In the genomic region with DNA sequence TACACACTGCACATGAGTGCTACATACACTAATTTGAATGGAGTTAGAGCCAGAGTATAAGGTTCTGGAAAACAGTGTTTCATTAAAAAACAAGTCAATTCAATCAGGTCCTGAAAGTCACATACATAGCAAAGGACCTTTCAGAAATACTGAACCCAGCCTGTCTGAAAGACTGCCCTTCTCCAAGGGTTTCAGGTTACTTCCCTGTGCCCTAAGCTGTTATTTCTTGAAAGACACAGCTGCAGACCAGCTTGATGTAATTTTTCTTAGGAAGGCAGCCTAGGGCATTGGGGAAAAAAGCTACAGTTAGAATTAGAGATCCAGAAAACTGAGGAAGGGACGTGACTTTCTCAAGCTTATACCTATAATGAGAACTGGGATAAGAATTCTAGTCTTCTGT, we compare ENCODE assay signal across 20 cellular contexts.
"Had no signal": no experiment of that assay in that cellular context is flagged by ENCODE, and none has a peak within 500 bp of the region (broad histone marks: within the 10 kb centered on the region; RNA-seq: fewer than 3 reads in every experiment).

No MANE protein-coding gene starts in this region.

- H3K4me1 Mint-ChIP-seq: activated CD4-positive, alpha-beta T cell treated with anti-CD3 and anti-CD28 coated beads for 36 hours had no signal

- H3K27me3 Mint-ChIP-seq: activated CD4-positive, alpha-beta memory T cell treated with anti-CD3 and anti-CD28 coated beads for 36 hours; activated CD4-positive, alpha-beta T cell treated with anti-CD3 and anti-CD28 coated beads for 36 hours; stimulated activated memory B cell treated with anti-CD40 and anti-IgM and Interleukin-4, amounts not matched to agents 10 μg/mL and 1 μg/mL and 100 μg/mL, for 72 hours had no signal

- H3K9me3 ChIP-seq: adrenal gland, left ventricle myocardium inferior, right lobe of liver, testis, upper lobe of left lung had no signal

- H3K4me3 Mint-ChIP-seq: activated CD4-positive, alpha-beta memory T cell treated with anti-CD3 and anti-CD28 coated beads for 36 hours; activated CD4-positive, alpha-beta T cell treated with anti-CD3 and anti-CD28 coated beads for 36 hours; activated T-helper 1 cell treated with anti-CD3 and anti-CD28 coated beads, Interleukin-12 subunit alpha, Interleukin-12 subunit beta, Interleukin-2, Interleukin-4 antibody, amounts not matched to agents 30 ng/mL and 10 ng/mL and 1 ng/mL, durations not matched to agents 14 hours and 24 hours and 36 hours; effector memory CD8-positive, alpha-beta T cell; stimulated activated memory B cell treated with anti-CD40 and anti-IgM and Interleukin-4, amounts not matched to agents 10 μg/mL and 1 μg/mL and 100 μg/mL, for 72 hours; T-helper 2 cell treated with Interferon-gamma antibody and Interleukin-4, amounts not matched to agents 5 μg/mL and 100 μg/mL, for 36 hours had no signal

- H3K9me3 Mint-ChIP-seq: activated naive CD4-positive, alpha-beta T cell treated with anti-CD3 and anti-CD28 coated beads, Interleukin-2, amount 50 U/mL, for 72 hours; activated T-helper 1 cell treated with anti-CD3 and anti-CD28 coated beads, Interleukin-12 subunit alpha, Interleukin-12 subunit beta, Interleukin-2, Interleukin-4 antibody, amounts not matched to agents 30 ng/mL and 10 ng/mL and 1 ng/mL, durations not matched to agents 14 hours and 24 hours and 36 hours; effector memory CD8-positive, alpha-beta T cell; T-helper 2 cell treated with Interferon-gamma antibody and Interleukin-4, amounts not matched to agents 5 μg/mL and 100 μg/mL, for 36 hours had no signal

- H3K9ac ChIP-seq: parathyroid adenoma had no signal

- H3K79me2 ChIP-seq: parathyroid adenoma had no signal

- H3K27ac Mint-ChIP-seq: activated CD4-positive, alpha-beta memory T cell treated with anti-CD3 and anti-CD28 coated beads for 36 hours; activated CD4-positive, alpha-beta T cell treated with anti-CD3 and anti-CD28 coated beads for 36 hours; activated naive CD4-positive, alpha-beta T cell treated with anti-CD3 and anti-CD28 coated beads, Interleukin-2, amount 50 U/mL, for 72 hours; activated T-helper 1 cell treated with anti-CD3 and anti-CD28 coated beads, Interleukin-12 subunit alpha, Interleukin-12 subunit beta, Interleukin-2, Interleukin-4 antibody, amounts not matched to agents 30 ng/mL and 10 ng/mL and 1 ng/mL, durations not matched to agents 14 hours and 24 hours and 36 hours; effector memory CD8-positive, alpha-beta T cell; T-helper 2 cell treated with Interferon-gamma antibody and Interleukin-4, amounts not matched to agents 5 μg/mL and 100 μg/mL, for 36 hours had no signal

- FAIRE-seq: TTC549 had no signal

- H3K27me3 ChIP-seq: testis, upper lobe of left lung had no signal

- H3K36me3 Mint-ChIP-seq: activated CD4-positive, alpha-beta memory T cell treated with anti-CD3 and anti-CD28 coated beads for 36 hours; activated naive CD4-positive, alpha-beta T cell treated with anti-CD3 and anti-CD28 coated beads, Interleukin-2, amount 50 U/mL, for 72 hours; stimulated activated memory B cell treated with anti-CD40 and anti-IgM and Interleukin-4, amounts not matched to agents 10 μg/mL and 1 μg/mL and 100 μg/mL, for 72 hours had no signal

- H3K4me3 ChIP-seq: adrenal gland, left ventricle myocardium inferior, right lobe of liver, testis, upper lobe of left lung had no signal

- H3K27ac ChIP-seq: adrenal gland, epithelial cell of prostate, left ventricle myocardium inferior, parathyroid adenoma, right lobe of liver, testis, upper lobe of left lung had no signal

- H3K4me1 ChIP-seq: adrenal gland, left ventricle myocardium inferior, parathyroid adenoma, right lobe of liver, testis, upper lobe of left lung had no signal

- H3K36me3 ChIP-seq: adrenal gland, left ventricle myocardium inferior, right lobe of liver, upper lobe of left lung had no signal

- DNase-seq: activated CD4-positive, alpha-beta memory T cell treated with anti-CD3 and anti-CD28 coated beads for 36 hours; activated CD4-positive, alpha-beta T cell treated with anti-CD3 and anti-CD28 coated beads for 36 hours; activated gamma-delta T cell treated with Interleukin-2 at 50 U/mL for 16 hours; activated T-cell treated with anti-CD3 and anti-CD28 coated beads for 4 hours; adrenal gland; effector memory CD8-positive, alpha-beta T cell; foreskin fibroblast; hippocampal formation; left ventricle myocardium inferior; right lobe of liver; stimulated activated CD4-positive, alpha-beta T cell treated with anti-CD3 and anti-CD28 coated beads, Interleukin-4, amount 100 ng/mL, for 4 hours; testis; upper lobe of left lung had no signal
